ENCODE assay signal across 1 cellular context in genomic region chr10:73998623-73999622, GRCh38.
TF ChIP-seq lines count a peak whose summit lies in the region.

No MANE protein-coding gene starts in this region.

TF ChIP-seq in K562, 482 proteins besides CTCF, POLR2A, EP300 and RAD21 (continued from another document):
- TF ChIP-seq AFF1 (IDR thresholded peaks at IDR 0.05; ENCODE audit: low read depth in 1 of 2, partially characterized antibody in 2 of 2) (no peak), SFPQ (IDR thresholded peaks at IDR 0.05; ENCODE audit: low read depth, low read length) (no peak), CREB3L1 (IDR thresholded peaks at IDR 0.05; ENCODE audit: borderline replicate concordance, low read depth) (no peak), ZEB2 (IDR thresholded peaks at IDR 0.05) (peak; percentile 73; the same call in 1 of the 2 replicates), ZNF592 (IDR thresholded peaks at IDR 0.05) (no peak), NKRF (IDR thresholded peaks at IDR 0.05; ENCODE audit: borderline replicate concordance) (peak; percentile 47; the same call in 1 of the 2 replicates), OTX1 (CRISPR knock-in tag; IDR thresholded peaks at IDR 0.05) (peak; percentile 60; the same call in 1 of the 2 replicates), NR1H2 (CRISPR knock-in tag; IDR thresholded peaks at IDR 0.05) (no peak), NCOA1 (IDR thresholded peaks at IDR 0.05; ENCODE audit: low read depth) (0 out of 2 replicates have a peak, but pooled peaks have one; percentile 27), CTBP1 (IDR thresholded peaks at IDR 0.05; ENCODE audit: borderline replicate concordance) (peak; percentile 65; the same call in 1 of the 2 replicates), ZBTB26 (CRISPR knock-in tag; IDR thresholded peaks at IDR 0.05) (no peak), HES1 (IDR thresholded peaks at IDR 0.05; ENCODE audit: low read depth) (no peak), ZNF398 (CRISPR knock-in tag; IDR thresholded peaks at IDR 0.05) (no peak), POLR2H (tag; IDR thresholded peaks at IDR 0.05; ENCODE audit: low read depth) (no peak), PHF21A (IDR thresholded peaks at IDR 0.05; ENCODE audit: borderline replicate concordance, low read depth) (no peak)
